Comparison of ENCODE assay signal across 1 cellular context in the genomic region with DNA sequence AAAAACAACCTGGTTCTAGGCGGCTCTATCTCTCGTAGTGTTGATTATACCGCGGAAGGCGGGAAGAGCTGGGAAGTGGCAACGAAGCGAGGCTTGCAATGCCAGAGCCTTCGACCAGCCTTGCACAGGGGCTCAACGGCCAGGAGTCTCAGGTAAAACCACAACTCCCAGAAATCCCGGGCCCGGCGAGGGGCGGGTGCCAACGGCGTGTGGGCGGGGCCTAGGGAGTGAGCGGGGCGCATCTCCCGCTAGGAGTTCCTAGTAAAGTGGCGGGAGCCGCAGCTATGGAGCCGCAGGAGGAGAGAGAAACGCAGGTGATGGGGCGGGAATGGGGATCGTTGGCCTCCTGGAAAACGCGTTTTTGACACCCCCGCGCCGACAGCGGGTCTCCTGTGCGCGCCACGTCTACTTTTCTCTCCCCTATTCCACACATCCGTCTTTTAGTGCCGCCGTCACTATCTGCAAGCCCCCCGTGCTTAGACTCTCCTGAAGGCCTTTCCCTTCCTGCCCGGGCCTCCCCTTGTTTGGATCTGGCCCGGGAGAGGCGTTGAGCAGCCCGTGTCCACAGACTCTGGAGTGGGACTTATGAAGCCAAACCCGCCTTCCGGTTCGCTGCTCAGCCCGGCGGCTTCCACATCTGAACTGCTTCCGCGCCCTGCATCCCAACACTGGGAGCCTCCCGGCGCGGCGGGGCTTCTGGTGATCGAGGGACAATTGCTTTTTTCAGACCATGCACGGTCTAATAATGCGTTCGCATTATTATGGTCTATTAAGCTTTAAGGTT.
TF ChIP-seq lines count a peak whose summit lies in the region.

A gene with protein sequence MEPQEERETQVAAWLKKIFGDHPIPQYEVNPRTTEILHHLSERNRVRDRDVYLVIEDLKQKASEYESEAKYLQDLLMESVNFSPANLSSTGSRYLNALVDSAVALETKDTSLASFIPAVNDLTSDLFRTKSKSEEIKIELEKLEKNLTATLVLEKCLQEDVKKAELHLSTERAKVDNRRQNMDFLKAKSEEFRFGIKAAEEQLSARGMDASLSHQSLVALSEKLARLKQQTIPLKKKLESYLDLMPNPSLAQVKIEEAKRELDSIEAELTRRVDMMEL (plus strand): TSS at position 258 of the 784 bp plus-strand sequence. CDS start 27 bp downstream, at position 285.

TF ChIP-seq in GM12878, 131 proteins besides CTCF, POLR2A, EP300 and RAD21 (continued from another document):
- TF ChIP-seq MYC (IDR thresholded peaks at IDR 0.05; ENCODE audit: insufficient read depth, insufficient read length, insufficient replicate concordance, low read length, severe bottlenecking) (no peak), HDAC6 (IDR thresholded peaks at IDR 0.05; ENCODE audit: unreplicated experiment) (no peak), LARP7 (IDR thresholded peaks at IDR 0.05) (no peak; the same call in 1 of the 2 replicates), YY1 (IDR thresholded peaks at IDR 0.05; ENCODE audit: low read depth, low read length) (peak; percentile 49; the same call in 1 of the 2 replicates), SUPT20H (IDR thresholded peaks at IDR 0.05; ENCODE audit: borderline replicate concordance, control insufficient read depth, low read depth, low read length) (no peak)
- TF ChIP-seq, protein P1, sequence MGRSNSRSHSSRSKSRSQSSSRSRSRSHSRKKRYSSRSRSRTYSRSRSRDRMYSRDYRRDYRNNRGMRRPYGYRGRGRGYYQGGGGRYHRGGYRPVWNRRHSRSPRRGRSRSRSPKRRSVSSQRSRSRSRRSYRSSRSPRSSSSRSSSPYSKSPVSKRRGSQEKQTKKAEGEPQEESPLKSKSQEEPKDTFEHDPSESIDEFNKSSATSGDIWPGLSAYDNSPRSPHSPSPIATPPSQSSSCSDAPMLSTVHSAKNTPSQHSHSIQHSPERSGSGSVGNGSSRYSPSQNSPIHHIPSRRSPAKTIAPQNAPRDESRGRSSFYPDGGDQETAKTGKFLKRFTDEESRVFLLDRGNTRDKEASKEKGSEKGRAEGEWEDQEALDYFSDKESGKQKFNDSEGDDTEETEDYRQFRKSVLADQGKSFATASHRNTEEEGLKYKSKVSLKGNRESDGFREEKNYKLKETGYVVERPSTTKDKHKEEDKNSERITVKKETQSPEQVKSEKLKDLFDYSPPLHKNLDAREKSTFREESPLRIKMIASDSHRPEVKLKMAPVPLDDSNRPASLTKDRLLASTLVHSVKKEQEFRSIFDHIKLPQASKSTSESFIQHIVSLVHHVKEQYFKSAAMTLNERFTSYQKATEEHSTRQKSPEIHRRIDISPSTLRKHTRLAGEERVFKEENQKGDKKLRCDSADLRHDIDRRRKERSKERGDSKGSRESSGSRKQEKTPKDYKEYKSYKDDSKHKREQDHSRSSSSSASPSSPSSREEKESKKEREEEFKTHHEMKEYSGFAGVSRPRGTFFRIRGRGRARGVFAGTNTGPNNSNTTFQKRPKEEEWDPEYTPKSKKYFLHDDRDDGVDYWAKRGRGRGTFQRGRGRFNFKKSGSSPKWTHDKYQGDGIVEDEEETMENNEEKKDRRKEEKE (IDR thresholded peaks at IDR 0.05): no peak
- TF ChIP-seq, protein P2, sequence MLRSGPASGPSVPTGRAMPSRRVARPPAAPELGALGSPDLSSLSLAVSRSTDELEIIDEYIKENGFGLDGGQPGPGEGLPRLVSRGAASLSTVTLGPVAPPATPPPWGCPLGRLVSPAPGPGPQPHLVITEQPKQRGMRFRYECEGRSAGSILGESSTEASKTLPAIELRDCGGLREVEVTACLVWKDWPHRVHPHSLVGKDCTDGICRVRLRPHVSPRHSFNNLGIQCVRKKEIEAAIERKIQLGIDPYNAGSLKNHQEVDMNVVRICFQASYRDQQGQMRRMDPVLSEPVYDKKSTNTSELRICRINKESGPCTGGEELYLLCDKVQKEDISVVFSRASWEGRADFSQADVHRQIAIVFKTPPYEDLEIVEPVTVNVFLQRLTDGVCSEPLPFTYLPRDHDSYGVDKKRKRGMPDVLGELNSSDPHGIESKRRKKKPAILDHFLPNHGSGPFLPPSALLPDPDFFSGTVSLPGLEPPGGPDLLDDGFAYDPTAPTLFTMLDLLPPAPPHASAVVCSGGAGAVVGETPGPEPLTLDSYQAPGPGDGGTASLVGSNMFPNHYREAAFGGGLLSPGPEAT (IDR thresholded peaks at IDR 0.05; ENCODE audit: low read depth): peak; percentile 59; the same call in 1 of the 2 replicates
- TF ChIP-seq, protein P3, sequence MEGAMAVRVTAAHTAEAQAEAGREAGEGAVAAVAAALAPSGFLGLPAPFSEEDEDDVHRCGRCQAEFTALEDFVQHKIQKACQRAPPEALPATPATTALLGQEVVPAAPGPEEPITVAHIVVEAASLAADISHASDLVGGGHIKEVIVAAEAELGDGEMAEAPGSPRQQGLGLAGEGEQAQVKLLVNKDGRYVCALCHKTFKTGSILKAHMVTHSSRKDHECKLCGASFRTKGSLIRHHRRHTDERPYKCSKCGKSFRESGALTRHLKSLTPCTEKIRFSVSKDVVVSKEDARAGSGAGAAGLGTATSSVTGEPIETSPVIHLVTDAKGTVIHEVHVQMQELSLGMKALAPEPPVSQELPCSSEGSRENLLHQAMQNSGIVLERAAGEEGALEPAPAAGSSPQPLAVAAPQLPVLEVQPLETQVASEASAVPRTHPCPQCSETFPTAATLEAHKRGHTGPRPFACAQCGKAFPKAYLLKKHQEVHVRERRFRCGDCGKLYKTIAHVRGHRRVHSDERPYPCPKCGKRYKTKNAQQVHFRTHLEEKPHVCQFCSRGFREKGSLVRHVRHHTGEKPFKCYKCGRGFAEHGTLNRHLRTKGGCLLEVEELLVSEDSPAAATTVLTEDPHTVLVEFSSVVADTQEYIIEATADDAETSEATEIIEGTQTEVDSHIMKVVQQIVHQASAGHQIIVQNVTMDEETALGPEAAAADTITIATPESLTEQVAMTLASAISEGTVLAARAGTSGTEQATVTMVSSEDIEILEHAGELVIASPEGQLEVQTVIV (IDR thresholded peaks at IDR 0.05; ENCODE audit: borderline replicate concordance, partially characterized antibody): no peak
- TF ChIP-seq, protein P4, sequence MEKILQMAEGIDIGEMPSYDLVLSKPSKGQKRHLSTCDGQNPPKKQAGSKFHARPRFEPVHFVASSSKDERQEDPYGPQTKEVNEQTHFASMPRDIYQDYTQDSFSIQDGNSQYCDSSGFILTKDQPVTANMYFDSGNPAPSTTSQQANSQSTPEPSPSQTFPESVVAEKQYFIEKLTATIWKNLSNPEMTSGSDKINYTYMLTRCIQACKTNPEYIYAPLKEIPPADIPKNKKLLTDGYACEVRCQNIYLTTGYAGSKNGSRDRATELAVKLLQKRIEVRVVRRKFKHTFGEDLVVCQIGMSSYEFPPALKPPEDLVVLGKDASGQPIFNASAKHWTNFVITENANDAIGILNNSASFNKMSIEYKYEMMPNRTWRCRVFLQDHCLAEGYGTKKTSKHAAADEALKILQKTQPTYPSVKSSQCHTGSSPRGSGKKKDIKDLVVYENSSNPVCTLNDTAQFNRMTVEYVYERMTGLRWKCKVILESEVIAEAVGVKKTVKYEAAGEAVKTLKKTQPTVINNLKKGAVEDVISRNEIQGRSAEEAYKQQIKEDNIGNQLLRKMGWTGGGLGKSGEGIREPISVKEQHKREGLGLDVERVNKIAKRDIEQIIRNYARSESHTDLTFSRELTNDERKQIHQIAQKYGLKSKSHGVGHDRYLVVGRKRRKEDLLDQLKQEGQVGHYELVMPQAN (conservative IDR thresholded peaks at IDR 0.05): peak; percentile 43; the same call in 1 of the 2 replicates
